In the genomic region with DNA sequence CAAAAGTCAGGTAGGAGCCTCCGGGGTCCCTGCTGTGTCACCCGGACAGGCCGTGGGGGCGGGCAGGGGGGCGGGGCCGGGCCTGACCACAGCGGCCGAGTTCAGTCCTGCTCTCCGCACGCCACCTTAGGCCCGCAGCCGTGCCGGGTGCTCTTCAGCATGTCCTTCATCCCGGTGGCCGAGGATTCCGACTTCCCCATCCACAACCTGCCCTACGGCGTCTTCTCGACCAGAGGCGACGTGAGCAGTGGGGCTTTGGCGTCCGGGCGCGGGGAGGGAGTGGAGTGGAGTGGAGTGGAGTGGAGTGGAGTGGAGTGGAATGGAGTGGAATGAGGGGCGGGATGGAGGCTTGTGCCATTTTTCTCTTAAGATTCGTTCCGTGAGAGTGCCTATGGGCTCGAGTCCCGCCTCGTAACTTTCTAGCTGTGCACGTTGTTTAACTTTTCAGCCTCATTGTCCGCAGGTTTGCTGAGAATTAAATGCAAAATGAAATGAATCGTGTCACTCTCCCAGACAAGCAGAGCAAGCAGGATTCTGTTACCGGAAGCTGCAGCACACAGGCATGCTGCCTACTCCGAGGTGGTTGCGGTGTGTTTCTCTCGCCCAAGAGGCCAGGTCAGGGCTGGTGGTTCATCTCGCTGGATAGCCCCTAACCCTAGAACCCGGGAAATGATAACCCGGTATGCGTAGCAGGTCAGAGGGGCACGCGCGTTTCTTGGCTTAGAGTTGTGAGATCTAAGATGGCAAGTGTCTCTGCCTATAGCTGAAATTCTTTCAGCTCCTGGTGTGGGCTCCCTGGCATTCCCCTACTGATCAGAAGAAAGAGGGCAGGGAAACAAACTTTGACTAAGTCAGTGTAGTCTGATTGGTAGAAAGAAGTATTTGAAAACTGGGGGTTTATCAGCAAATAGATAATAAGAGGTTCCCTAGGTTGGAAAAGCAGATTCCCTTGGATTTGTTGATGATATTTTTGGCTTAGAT, we compare ENCODE assay signal across 8 cellular contexts. TPM values are rescaled to one million over a fixed set of nuclear protein-coding genes. Genes with fewer than 3 reads are reported as not detected.
A peak's percentile ranks its signal among the peaks of the same experiment; 100 is the strongest.
DNase-seq lines count a peak whose midpoint lies in the region; ATAC-seq and TF ChIP-seq lines count a peak whose summit lies in the region.

Gene FAH (plus strand): TSS at position 104 of the 981 bp plus-strand sequence. CDS start 56 bp downstream, at position 160.

- peak; percentile 19 for DNase-seq in AG08395 (ENCODE audit: low spot score)
- DNase-seq in cardiac septum (ENCODE audit: low spot score), result peak; percentile 89
- no peak for DNase-seq in KG1 (lab: John Stamatoyannopoulos, UW)

- no peaks in the 10 kb centered on the region for H3K79me2 ChIP-seq in parathyroid adenoma

- no peaks in the 10 kb centered on the region for H3K4me1 ChIP-seq in parathyroid adenoma

- no peak for TF ChIP-seq CTCF in parathyroid adenoma (IDR thresholded peaks at IDR 0.05)

- peak; percentile 46 for ATAC-seq in GM18868 (IDR thresholded peaks at IDR 0.05; ENCODE audit: unreplicated experiment)
- peak; percentile 39 for ATAC-seq in HG03095 (IDR thresholded peaks at IDR 0.05; ENCODE audit: unreplicated experiment)

- intact Hi-C loops in cardiac septum (cut with DNase I), result loop anchor here (5.0 to 10.0 kb wide), 3 partner anchors 91 to 258 kb away; partner anchors contain the start of gene MTHFS

- no peaks in the 10 kb centered on the region for H3K36me3 Mint-ChIP-seq in activated naive CD4-positive, alpha-beta T cell treated with anti-CD3 and anti-CD28 coated beads, Interleukin-2, amount 50 U/mL, for 24 hours

- no peaks in the 10 kb centered on the region for H3K9me3 ChIP-seq in parathyroid adenoma (ENCODE audit: control insufficient read depth, low read length)

- peak within 1 kb of the TSS; percentile 80 for H3K4me2 ChIP-seq in parathyroid adenoma (ENCODE audit: low read length)

- peak within 1 kb of the TSS; percentile 79 for H2AFZ ChIP-seq in parathyroid adenoma

- no peaks in the 10 kb centered on the region for H3K27me3 Mint-ChIP-seq in activated naive CD4-positive, alpha-beta T cell treated with anti-CD3 and anti-CD28 coated beads, Interleukin-2, amount 50 U/mL, for 24 hours

- no peak within 1 kb of the TSS for H3K9ac ChIP-seq in parathyroid adenoma

- peak within 1 kb of the TSS; percentile 84 for H3K27ac Mint-ChIP-seq in activated naive CD4-positive, alpha-beta T cell treated with anti-CD3 and anti-CD28 coated beads, Interleukin-2, amount 50 U/mL, for 24 hours

- no peaks in the 10 kb centered on the region for H3K9me3 Mint-ChIP-seq in activated naive CD4-positive, alpha-beta T cell treated with anti-CD3 and anti-CD28 coated beads, Interleukin-2, amount 50 U/mL, for 24 hours

- no peaks in the 10 kb centered on the region for H3K27me3 ChIP-seq in parathyroid adenoma (ENCODE audit: control insufficient read depth, insufficient read depth, low read length)

- peak within 1 kb of the TSS; percentile 58 for H3K27ac ChIP-seq in parathyroid adenoma

- H3K4me1 Mint-ChIP-seq in activated naive CD4-positive, alpha-beta T cell treated with anti-CD3 and anti-CD28 coated beads, Interleukin-2, amount 50 U/mL, for 24 hours, result peaks cover 20% of the 10 kb centered on the region

- no peaks in the 10 kb centered on the region for H3K36me3 ChIP-seq in parathyroid adenoma (ENCODE audit: control insufficient read depth, insufficient read depth, low read length)

- H3K4me3 Mint-ChIP-seq in activated naive CD4-positive, alpha-beta T cell treated with anti-CD3 and anti-CD28 coated beads, Interleukin-2, amount 50 U/mL, for 24 hours, result peak within 1 kb of the TSS; percentile 91

- H3K4me3 ChIP-seq in parathyroid adenoma (ENCODE audit: low read depth, low read length), result peak within 1 kb of the TSS; percentile 71

TF ChIP-seq in PFSK-1, 5 proteins besides CTCF, POLR2A, EP300 and RAD21:
- TF ChIP-seq FOXP2 (optimal IDR thresholded peaks at IDR 0.05; ENCODE audit: borderline replicate concordance, extremely low read depth, extremely low read length, insufficient read depth), result peak; percentile 42
- peak; percentile 56; the same call in 1 of the 2 replicates for TF ChIP-seq SIN3A (IDR thresholded peaks at IDR 0.05; ENCODE audit: borderline replicate concordance, insufficient read depth, low read length)
- no peak for TF ChIP-seq REST (IDR thresholded peaks at IDR 0.05; ENCODE audit: insufficient read depth in 1 of 2, low read depth in 2 of 2, low read length in 2 of 2)
- no peak for TF ChIP-seq TAF1 (IDR thresholded peaks at IDR 0.05; ENCODE audit: borderline replicate concordance, insufficient read depth, low read length)
- TF ChIP-seq POLR2AphosphoS5 (IDR thresholded peaks at IDR 0.05; ENCODE audit: low read depth, low read length), result peak; percentile 46; the same call in 1 of the 2 replicates

RNA-seq across cellular contexts. Expression of gene FAH, which starts in this region (rescaled TPM):
- polyA plus RNA-seq in PFSK-1 (2012; ENCODE audit: insufficient read length, low read depth), result 208 TPM
- total RNA-seq in cardiac septum, result 25.2 TPM
